ENCODE assay signal across 1 cellular context in the genomic region with DNA sequence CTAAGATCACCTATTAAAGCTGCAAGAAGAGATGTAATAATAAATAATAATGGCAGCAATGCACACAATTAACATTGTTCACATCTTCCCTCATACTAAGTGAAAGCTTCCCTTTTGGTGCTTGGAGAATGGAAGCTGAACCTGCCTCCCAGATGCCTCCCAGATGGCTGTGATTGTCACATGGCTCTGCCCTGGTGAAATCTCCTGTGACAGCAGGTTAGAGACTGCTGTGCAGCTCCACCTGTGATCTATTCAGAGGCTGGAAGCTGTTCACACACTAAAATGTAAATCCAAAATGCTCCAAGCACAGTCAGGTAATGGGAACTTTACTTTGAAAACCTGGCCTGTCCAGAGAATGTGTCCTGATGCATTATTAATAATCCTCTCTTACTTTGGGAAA.
TF ChIP-seq lines count a peak whose summit lies in the region.

No MANE protein-coding gene starts in this region.

TF ChIP-seq in HCT116, 20 proteins besides CTCF, POLR2A, EP300 and RAD21 (continued from another document):
- TF ChIP-seq, protein P1, sequence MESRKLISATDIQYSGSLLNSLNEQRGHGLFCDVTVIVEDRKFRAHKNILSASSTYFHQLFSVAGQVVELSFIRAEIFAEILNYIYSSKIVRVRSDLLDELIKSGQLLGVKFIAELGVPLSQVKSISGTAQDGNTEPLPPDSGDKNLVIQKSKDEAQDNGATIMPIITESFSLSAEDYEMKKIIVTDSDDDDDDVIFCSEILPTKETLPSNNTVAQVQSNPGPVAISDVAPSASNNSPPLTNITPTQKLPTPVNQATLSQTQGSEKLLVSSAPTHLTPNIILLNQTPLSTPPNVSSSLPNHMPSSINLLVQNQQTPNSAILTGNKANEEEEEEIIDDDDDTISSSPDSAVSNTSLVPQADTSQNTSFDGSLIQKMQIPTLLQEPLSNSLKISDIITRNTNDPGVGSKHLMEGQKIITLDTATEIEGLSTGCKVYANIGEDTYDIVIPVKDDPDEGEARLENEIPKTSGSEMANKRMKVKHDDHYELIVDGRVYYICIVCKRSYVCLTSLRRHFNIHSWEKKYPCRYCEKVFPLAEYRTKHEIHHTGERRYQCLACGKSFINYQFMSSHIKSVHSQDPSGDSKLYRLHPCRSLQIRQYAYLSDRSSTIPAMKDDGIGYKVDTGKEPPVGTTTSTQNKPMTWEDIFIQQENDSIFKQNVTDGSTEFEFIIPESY (IDR thresholded peaks at IDR 0.05; ENCODE audit: extremely low read depth, insufficient replicate concordance, low read length) = no peak
- TF ChIP-seq EGR1 (IDR thresholded peaks at IDR 0.05; ENCODE audit: low read depth) = no peak
- TF ChIP-seq, protein P2, sequence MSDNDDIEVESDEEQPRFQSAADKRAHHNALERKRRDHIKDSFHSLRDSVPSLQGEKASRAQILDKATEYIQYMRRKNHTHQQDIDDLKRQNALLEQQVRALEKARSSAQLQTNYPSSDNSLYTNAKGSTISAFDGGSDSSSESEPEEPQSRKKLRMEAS (IDR thresholded peaks at IDR 0.05) = no peak
- no peak for TF ChIP-seq ZFX (IDR thresholded peaks at IDR 0.05)
- no peak for TF ChIP-seq CBX3 (IDR thresholded peaks at IDR 0.05; ENCODE audit: low read depth)
- no peak for TF ChIP-seq FOSL1 (IDR thresholded peaks at IDR 0.05; ENCODE audit: low read depth)
- no peak for TF ChIP-seq ELF1 (IDR thresholded peaks at IDR 0.05; ENCODE audit: borderline replicate concordance, low read depth)
- TF ChIP-seq CEBPB (IDR thresholded peaks at IDR 0.05; ENCODE audit: low read depth) = no peak
